ENCODE assay signal across 1 cellular context in genomic region chr12:30754750-30755394, GRCh38.
A peak's percentile ranks its signal among the peaks of the same experiment; 100 is the strongest.
TF ChIP-seq lines count a peak whose summit lies in the region.

TSS of gene CAPRIN2 (minus strand) at chr12:30754951. CDS start at chr12:30753520, 1,431 bp downstream.

TF ChIP-seq in K562, 482 proteins besides CTCF, POLR2A, EP300 and RAD21 (continued from another document and continues in another):
- TF ChIP-seq E2F1 (CRISPR knock-in tag; IDR thresholded peaks at IDR 0.05): peak; percentile 61; the same call in 1 of the 2 replicates
- peak; percentile 58; the same call in 1 of the 2 replicates for TF ChIP-seq MTA1 (IDR thresholded peaks at IDR 0.05; ENCODE audit: borderline replicate concordance)
- peak; percentile 42; the same call in 1 of the 2 replicates for TF ChIP-seq HCFC1 (IDR thresholded peaks at IDR 0.05; ENCODE audit: low read depth, low read length)
- TF ChIP-seq ARID1B (IDR thresholded peaks at IDR 0.05): peak; percentile 61; the same call in 1 of the 2 replicates
- peak; percentile 74 for TF ChIP-seq EGR1 (conservative IDR thresholded peaks at IDR 0.05)
- TF ChIP-seq TAL1 (IDR thresholded peaks at IDR 0.05): 0 out of 2 replicates have a peak, but pooled peaks have one; percentile 18
- TF ChIP-seq RNF2 (IDR thresholded peaks at IDR 0.05): peak; percentile 56; the same call in 1 of the 2 replicates
- TF ChIP-seq ETV5 (CRISPR knock-in tag; IDR thresholded peaks at IDR 0.05; ENCODE audit: low read depth): peak; percentile 98
- TF ChIP-seq SIX5 (IDR thresholded peaks at IDR 0.05; ENCODE audit: borderline replicate concordance in 1 of 2, insufficient read depth in 1 of 2, low read depth in 1 of 2, low read length in 2 of 2): no peak
- no peak for TF ChIP-seq ATF3 (IDR thresholded peaks at IDR 0.05)
- no peak for TF ChIP-seq ATF3 (CRISPR knock-in tag; conservative IDR thresholded peaks at IDR 0.05)
- no peak for TF ChIP-seq ZNF232 (CRISPR knock-in tag; IDR thresholded peaks at IDR 0.05)
- no peak for TF ChIP-seq OTX1 (CRISPR knock-in tag; IDR thresholded peaks at IDR 0.05)
- TF ChIP-seq SIN3A (IDR thresholded peaks at IDR 0.05; ENCODE audit: borderline replicate concordance in 2 of 2, control insufficient read depth in 1 of 2, low read depth in 2 of 2, low read length in 2 of 2): peak; percentile 37 to 50; a peak in 2 of 4 replicates
- TF ChIP-seq CREBBP (IDR thresholded peaks at IDR 0.05; ENCODE audit: low read depth, low read length): no peak
- peak; percentile 81; the same call in 1 of the 2 replicates for TF ChIP-seq CBX1 (IDR thresholded peaks at IDR 0.05; ENCODE audit: low read depth)
- TF ChIP-seq HDAC1 (IDR thresholded peaks at IDR 0.05): peak in 1 of 2 experiments; percentile 68; a peak in 2 of 4 replicates
- peak; percentile 76; the same call in 1 of the 2 replicates for TF ChIP-seq MAX (CRISPR knock-in tag; IDR thresholded peaks at IDR 0.05)
- no peak for TF ChIP-seq PHTF2 (CRISPR knock-in tag; IDR thresholded peaks at IDR 0.05)
- TF ChIP-seq ETV1 (tag; conservative IDR thresholded peaks at IDR 0.05; ENCODE audit: low read depth): peak; percentile 82
- TF ChIP-seq E2F6 (IDR thresholded peaks at IDR 0.05; ENCODE audit: borderline replicate concordance in 1 of 2, extremely low read depth in 1 of 2, insufficient read depth in 1 of 2, insufficient read length in 1 of 2, low read depth in 1 of 2, low read length in 1 of 2, poor library complexity in 1 of 2, severe bottlenecking in 1 of 2): peak; percentile 62 to 90
- TF ChIP-seq ZNF764 (CRISPR knock-in tag; IDR thresholded peaks at IDR 0.05; ENCODE audit: low read depth): peak; percentile 80
- TF ChIP-seq SMAD1 (IDR thresholded peaks at IDR 0.05; ENCODE audit: low read depth, low read length, partially characterized antibody): no peak
- peak; percentile 84 for TF ChIP-seq SMAD4 (CRISPR knock-in tag; conservative IDR thresholded peaks at IDR 0.05)
- 0 out of 2 replicates have a peak, but pooled peaks have one; percentile 27 for TF ChIP-seq CBFB (CRISPR knock-in tag; IDR thresholded peaks at IDR 0.05)
- no peak for TF ChIP-seq TAF9B (IDR thresholded peaks at IDR 0.05; ENCODE audit: partially characterized antibody)
- no peak for TF ChIP-seq AFF4 (CRISPR knock-in tag; IDR thresholded peaks at IDR 0.05)
- peak in 1 of 2 experiments; percentile 61; a peak in 2 of 4 replicates for TF ChIP-seq TRIM24 (IDR thresholded peaks at IDR 0.05)
- TF ChIP-seq SPI1 (IDR thresholded peaks at IDR 0.05; ENCODE audit: borderline replicate concordance, low read depth, low read length): 0 out of 2 replicates have a peak, but pooled peaks have one; percentile 1
- TF ChIP-seq TBP (optimal IDR thresholded peaks at IDR 0.05; ENCODE audit: low read depth, low read length): peak; percentile 63
- peak in 1 of 2 experiments; percentile 50; a peak in 1 of 4 replicates for TF ChIP-seq RCOR1 (IDR thresholded peaks at IDR 0.05; ENCODE audit: borderline replicate concordance in 1 of 2, low read depth in 2 of 2, low read length in 2 of 2)
- peak; percentile 61; the same call in 1 of the 2 replicates for TF ChIP-seq GATAD2B (IDR thresholded peaks at IDR 0.05; ENCODE audit: borderline replicate concordance)
- TF ChIP-seq REST (CRISPR knock-in tag; IDR thresholded peaks at IDR 0.05; ENCODE audit: low read depth): 0 out of 2 replicates have a peak, but pooled peaks have one; percentile 14
- no peak for TF ChIP-seq ZC3H11A (IDR thresholded peaks at IDR 0.05; ENCODE audit: low read depth, low read length)
- TF ChIP-seq NR0B1 (IDR thresholded peaks at IDR 0.05; ENCODE audit: partially characterized antibody): no peak
- TF ChIP-seq TBL1XR1 (IDR thresholded peaks at IDR 0.05; ENCODE audit: low read length in 2 of 2): 0 out of 4 replicates have a peak, but pooled peaks of 1 of the 2 experiments have one; percentile 31
- TF ChIP-seq CBFA2T2 (conservative IDR thresholded peaks at IDR 0.05): peak; percentile 60
- TF ChIP-seq HNRNPLL (IDR thresholded peaks at IDR 0.05; ENCODE audit: low read depth, low read length, poor library complexity, severe bottlenecking): peak; percentile 100
- no peak for TF ChIP-seq RUNX1 (IDR thresholded peaks at IDR 0.05; ENCODE audit: low read depth)
- no peak for TF ChIP-seq FOXA1 (IDR thresholded peaks at IDR 0.05; ENCODE audit: borderline replicate concordance)
- TF ChIP-seq ZNF24 (IDR thresholded peaks at IDR 0.05): peak; percentile 98
- TF ChIP-seq L3MBTL2 (IDR thresholded peaks at IDR 0.05): peak; percentile 94
- TF ChIP-seq HDAC8 (tag; IDR thresholded peaks at IDR 0.05): no peak
- TF ChIP-seq FIP1L1 (IDR thresholded peaks at IDR 0.05; ENCODE audit: low read depth, low read length, poor library complexity, severe bottlenecking): peak; percentile 57
